In the genomic region with DNA sequence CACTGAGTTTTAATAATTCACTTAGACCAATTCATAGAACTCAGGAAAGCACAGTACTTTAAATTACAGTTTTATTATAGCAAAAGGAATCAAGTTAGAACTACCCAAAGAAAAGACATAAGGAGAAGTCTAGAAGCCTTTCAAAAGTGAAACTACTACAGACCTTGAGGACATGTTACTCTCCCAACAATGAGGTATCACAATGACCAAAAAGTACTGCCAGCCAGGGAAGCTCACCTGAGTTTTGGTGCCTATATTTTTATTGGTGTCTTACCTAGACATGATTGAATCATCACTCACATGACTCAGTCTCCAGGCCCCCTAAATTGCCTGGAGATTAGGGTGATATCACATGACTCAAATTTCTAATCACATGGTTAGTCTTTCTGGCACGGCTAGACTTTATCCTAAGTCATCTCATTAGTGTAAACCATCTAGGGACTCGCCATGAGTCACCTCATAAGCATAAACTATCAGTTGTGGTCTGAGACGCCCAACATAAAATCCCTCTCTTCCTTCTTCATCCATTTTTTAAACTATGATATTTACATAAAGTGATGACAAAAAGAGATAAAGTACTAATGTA, we compare ENCODE assay signal across 1 cellular context.
TF ChIP-seq lines count a peak whose summit lies in the region.

No MANE protein-coding gene starts in this region.

TF ChIP-seq in GM23338, 12 proteins besides CTCF, POLR2A, EP300 and RAD21 (continued from another document):
- TF ChIP-seq ZNF462 (CRISPR knock-in tag; IDR thresholded peaks at IDR 0.05) (no peak), ZNF114 (CRISPR knock-in tag; IDR thresholded peaks at IDR 0.05) (no peak), JUNB (IDR thresholded peaks at IDR 0.05; ENCODE audit: unreplicated experiment) (no peak), STAT1 (IDR thresholded peaks at IDR 0.05; ENCODE audit: unreplicated experiment) (no peak)
